30 cellular contexts compared by ENCODE assay signal in genomic region chr2:191795711-191796110, GRCh38. TPM values are rescaled to one million over a fixed set of nuclear protein-coding genes. Genes with fewer than 3 reads are reported as not detected.
"Had no signal": no experiment of that assay in that cellular context is flagged by ENCODE, and none has a peak within 500 bp of the region (broad histone marks: within the 10 kb centered on the region; RNA-seq: fewer than 3 reads in every experiment).

No MANE protein-coding gene starts in this region.

- H3K9me3 ChIP-seq: ovary, psoas muscle, right lobe of liver, sigmoid colon, stomach, thoracic aorta, thyroid gland, tibial nerve, upper lobe of right lung, uterus had no signal

- H3K27ac Mint-ChIP-seq: naive thymus-derived CD4-positive, alpha-beta T cell; natural killer cell; nephron; neural progenitor cell; progenitor cell of endocrine pancreas; stimulated activated effector memory CD8-positive, alpha-beta T cell treated with anti-CD3 and anti-CD28 coated beads, Interleukin-12 subunit alpha, Interleukin-12 subunit beta, amount 100 ng/mL, for 72 hours; stimulated activated naive B cell treated with anti-CD40 and anti-IgM and Interleukin-4, amounts not matched to agents 10 μg/mL and 1 μg/mL and 100 μg/mL, for 72 hours; stimulated activated naive CD8-positive, alpha-beta T cell treated with anti-CD3 and anti-CD28 coated beads, Interleukin-15, Interleukin-2, amounts not matched to agents 100 ng/mL and 50 ng/mL, for 24 hours; type B pancreatic cell had no signal

- DNase-seq: naive thymus-derived CD4-positive, alpha-beta T cell; natural killer cell; occipital lobe; ovary; posterior cingulate gyrus; psoas muscle; right cardiac atrium; right lobe of liver; sigmoid colon; small intestine; stimulated activated CD4-positive, alpha-beta T cell treated with anti-CD3 and anti-CD28 coated beads, Interleukin-15, amount 100 ng/mL, for 24 hours; stimulated activated CD4-positive, alpha-beta T cell treated with anti-CD3 and anti-CD28 coated beads, Interleukin-2, amount 100 ng/mL, for 24 hours; stimulated activated CD4-positive, alpha-beta T cell treated with anti-CD3 and anti-CD28 coated beads, Interleukin-2, amount 100 ng/mL, for 48 hours; stimulated activated CD4-positive, alpha-beta T cell treated with anti-CD3 and anti-CD28 coated beads, Interleukin-4, amount 100 ng/mL, for 24 hours; stimulated activated naive B cell treated with anti-CD40 and anti-IgM and Interleukin-4, amounts not matched to agents 10 μg/mL and 1 μg/mL and 100 μg/mL, for 72 hours; stimulated activated naive CD4-positive, alpha-beta T cell treated with Interleukin-2 at 50 U/mL for 16 hours; stomach; thyroid gland; upper lobe of right lung; uterus had no signal

- H3K4me1 Mint-ChIP-seq: naive thymus-derived CD4-positive, alpha-beta T cell; natural killer cell; neural progenitor cell; stimulated activated effector memory CD8-positive, alpha-beta T cell treated with anti-CD3 and anti-CD28 coated beads, Interleukin-12 subunit alpha, Interleukin-12 subunit beta, amount 100 ng/mL, for 72 hours; stimulated activated naive B cell treated with anti-CD40 and anti-IgM and Interleukin-4, amounts not matched to agents 10 μg/mL and 1 μg/mL and 100 μg/mL, for 72 hours had no signal

- H3K4me3 Mint-ChIP-seq: naive thymus-derived CD4-positive, alpha-beta T cell; natural killer cell; nephron; neural progenitor cell; stimulated activated effector memory CD8-positive, alpha-beta T cell treated with anti-CD3 and anti-CD28 coated beads, Interleukin-12 subunit alpha, Interleukin-12 subunit beta, amount 100 ng/mL, for 72 hours; stimulated activated naive B cell treated with anti-CD40 and anti-IgM and Interleukin-4, amounts not matched to agents 10 μg/mL and 1 μg/mL and 100 μg/mL, for 72 hours; stimulated activated naive CD8-positive, alpha-beta T cell treated with anti-CD3 and anti-CD28 coated beads, Interleukin-15, Interleukin-2, amounts not matched to agents 100 ng/mL and 50 ng/mL, for 24 hours; type B pancreatic cell had no signal

- H3K9ac ChIP-seq: neural progenitor cell, parathyroid adenoma had no signal

- ATAC-seq: naive thymus-derived CD4-positive, alpha-beta T cell; natural killer cell; psoas muscle; right cardiac atrium; right lobe of liver; stimulated activated effector memory CD8-positive, alpha-beta T cell treated with anti-CD3 and anti-CD28 coated beads, Interleukin-12 subunit alpha, Interleukin-12 subunit beta, amount 100 ng/mL, for 72 hours; stimulated activated naive B cell treated with anti-CD40 and anti-IgM and Interleukin-4, amounts not matched to agents 10 μg/mL and 1 μg/mL and 100 μg/mL, for 72 hours; upper lobe of right lung had no signal

- H3K27me3 ChIP-seq: neural progenitor cell, ovary, right lobe of liver, sigmoid colon, stomach, thyroid gland, tibial nerve, upper lobe of right lung, uterus had no signal

- H3K4me1 ChIP-seq: neural progenitor cell, parathyroid adenoma, psoas muscle, right lobe of liver, sigmoid colon, stomach, thyroid gland, tibial nerve, upper lobe of right lung, uterus had no signal

- H2AFZ ChIP-seq: neural progenitor cell, parathyroid adenoma had no signal

- H3K27me3 Mint-ChIP-seq: progenitor cell of endocrine pancreas; stimulated activated naive B cell treated with anti-CD40 and anti-IgM and Interleukin-4, amounts not matched to agents 10 μg/mL and 1 μg/mL and 100 μg/mL, for 72 hours; type B pancreatic cell had no signal

- H3K36me3 Mint-ChIP-seq: naive thymus-derived CD4-positive, alpha-beta T cell; natural killer cell; neural progenitor cell; stimulated activated effector memory CD8-positive, alpha-beta T cell treated with anti-CD3 and anti-CD28 coated beads, Interleukin-12 subunit alpha, Interleukin-12 subunit beta, amount 100 ng/mL, for 72 hours; stimulated activated naive B cell treated with anti-CD40 and anti-IgM and Interleukin-4, amounts not matched to agents 10 μg/mL and 1 μg/mL and 100 μg/mL, for 72 hours; type B pancreatic cell had no signal

- H3K9me3 Mint-ChIP-seq: natural killer cell; nephron; stimulated activated effector memory CD8-positive, alpha-beta T cell treated with anti-CD3 and anti-CD28 coated beads, Interleukin-12 subunit alpha, Interleukin-12 subunit beta, amount 100 ng/mL, for 72 hours; stimulated activated naive B cell treated with anti-CD40 and anti-IgM and Interleukin-4, amounts not matched to agents 10 μg/mL and 1 μg/mL and 100 μg/mL, for 72 hours; stimulated activated naive CD8-positive, alpha-beta T cell treated with anti-CD3 and anti-CD28 coated beads, Interleukin-15, Interleukin-2, amounts not matched to agents 100 ng/mL and 50 ng/mL, for 24 hours; type B pancreatic cell had no signal

- H3K4me3 ChIP-seq: neural progenitor cell, ovary, psoas muscle, right lobe of liver, sigmoid colon, stomach, thoracic aorta, thyroid gland, tibial nerve, upper lobe of right lung, uterus had no signal

- H3K36me3 ChIP-seq: neural progenitor cell, ovary, right lobe of liver, sigmoid colon, stomach, thoracic aorta, thyroid gland, tibial nerve, upper lobe of right lung, uterus had no signal

- H3K4me2 ChIP-seq: neural progenitor cell had no signal

- H3K79me2 ChIP-seq: parathyroid adenoma had no signal

- H3K27ac ChIP-seq: neural progenitor cell, ovary, parathyroid adenoma, psoas muscle, right lobe of liver, sigmoid colon, stomach, thoracic aorta, thyroid gland, tibial nerve, upper lobe of right lung, uterus had no signal

RNA-seq across cellular contexts. Expression of gene CAVIN2, which starts 51.2 kb away (rescaled TPM):
- polyA plus RNA-seq: naive thymus-derived CD4-positive, alpha-beta T cell; neural cell had no signal
